In the genomic region with DNA sequence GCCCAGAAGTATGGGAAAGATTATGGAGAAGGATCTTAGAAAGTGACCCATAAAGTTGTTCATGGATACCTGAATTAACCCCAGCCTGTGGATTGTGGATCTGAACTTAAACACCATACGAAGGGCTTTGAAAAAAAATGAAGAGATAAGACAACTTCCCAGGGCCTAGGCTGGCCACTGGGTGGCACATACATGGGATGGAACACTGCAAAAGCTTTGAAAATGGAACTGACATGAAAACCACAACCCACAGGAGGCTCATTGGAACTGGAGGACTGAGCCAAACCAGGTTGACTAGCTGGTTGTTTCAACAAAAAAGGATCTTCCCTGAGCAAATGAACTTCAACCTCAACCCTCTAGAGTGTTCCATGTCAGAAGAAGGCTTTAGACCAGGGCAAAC, we compare ENCODE assay signal across 16 cellular contexts. TPM values are rescaled to one million over a fixed set of nuclear protein-coding genes. Genes with fewer than 3 reads are reported as not detected.
DNase-seq lines count a peak whose midpoint lies in the region; ATAC-seq and TF ChIP-seq lines count a peak whose summit lies in the region.
"Had no signal": no experiment of that assay in that cellular context is flagged by ENCODE, and none has a peak within 500 bp of the region (broad histone marks: within the 10 kb centered on the region; RNA-seq: fewer than 3 reads in every experiment).

No MANE protein-coding gene starts in this region.

- H4K91ac ChIP-seq in trophoblast cell (ENCODE audit: low read depth, low read length): peak overlapping the region; percentile 76

- H3K36me3 ChIP-seq in MM.1S (replicated peaks; ENCODE audit: insufficient read depth, low read length): no peaks in the 10 kb centered on the region
- no peaks in the 10 kb centered on the region for H3K36me3 ChIP-seq in ascending aorta
- no peaks in the 10 kb centered on the region for H3K36me3 ChIP-seq in trophoblast cell (ENCODE audit: control insufficient read depth in 1 of 2, insufficient read depth in 2 of 2, low read length in 2 of 2)
- H3K36me3 ChIP-seq: breast epithelium, tibial artery had no signal

- no peaks in the 10 kb centered on the region for H3K9me2 ChIP-seq in MM.1S (replicated peaks; ENCODE audit: insufficient read depth, low read length)

- no peak overlapping the region for H3K4ac ChIP-seq in trophoblast cell (ENCODE audit: low read depth, low read length)

- H3K27ac ChIP-seq in MM.1S (ENCODE audit: low read length) (no peak overlapping the region), ascending aorta (peak overlapping the region; percentile 57 to 74), trophoblast cell (ENCODE audit: low read depth, low read length) (peak overlapping the region; percentile 91)
- H3K27ac ChIP-seq: breast epithelium, tibial artery had no signal

- H3K27me3 ChIP-seq in MM.1S (replicated peaks; ENCODE audit: insufficient read depth, low read length) (no peaks in the 10 kb centered on the region), ascending aorta (no peaks in the 10 kb centered on the region), trophoblast cell (ENCODE audit: insufficient read depth, low read length) (no peaks in the 10 kb centered on the region)
- H3K27me3 ChIP-seq: breast epithelium, tibial artery had no signal

- WGBS in trophoblast cell (ENCODE audit: extremely low coverage, insufficient coverage, insufficient read length): no CpG with 5 or more reads among the region's 1 CpG

- DNase-seq in MM.1S: peak; percentile 21
- DNase-seq in ascending aorta (ENCODE audit: low spot score in 2 of 2): no peak
- no peak for DNase-seq in trophoblast cell
- DNase-seq in midbrain (lab: John Stamatoyannopoulos, UW): no peak
- DNase-seq in GM13976 (ENCODE audit: low spot score): no peak
- DNase-seq: activated CD4-positive, alpha-beta memory T cell treated with anti-CD3 and anti-CD28 coated beads for 36 hours; activated effector memory CD4-positive, alpha-beta T cell treated with Interleukin-2 at 50 U/mL for 16 hours; H7; head of caudate nucleus; left colon; NCI-H1436; NCI-H748 treated with DMSO at 0.1 percent for 48 hours; tibial artery had no signal

- intact Hi-C loops in ascending aorta (cut with DNase I): no loop called here

- H2BK120ac ChIP-seq in trophoblast cell (ENCODE audit: insufficient read depth, low read length, poor library complexity): peak overlapping the region; percentile 53

- TF ChIP-seq CTCF in GM12872 (IDR thresholded peaks at IDR 0.05; ENCODE audit: insufficient read depth, low read depth, low read length) (peak; percentile 28; the same call in 1 of the 3 replicates), MM.1S (IDR thresholded peaks at IDR 0.05; ENCODE audit: low read length) (peak; percentile 35), ascending aorta (IDR thresholded peaks at IDR 0.05) (no peak), GM13976 (IDR thresholded peaks at IDR 0.05; ENCODE audit: borderline replicate concordance, control extremely low read depth, extremely low read depth, insufficient read depth, missing control alignments) (no peak)

- in situ Hi-C loops in GM13976 (cut with MboI; ENCODE audit: low sequenced_read_pairs, unreplicated experiment): no loop called here

- no peak overlapping the region for H3K23ac ChIP-seq in trophoblast cell (ENCODE audit: low read length)

- peak overlapping the region; percentile 43 for H4K8ac ChIP-seq in trophoblast cell (ENCODE audit: low read depth, low read length)

- H3K9me3 ChIP-seq in MM.1S (replicated peaks; ENCODE audit: insufficient read depth, low read length): no peaks in the 10 kb centered on the region
- no peaks in the 10 kb centered on the region for H3K9me3 ChIP-seq in ascending aorta
- H3K9me3 ChIP-seq in trophoblast cell (ENCODE audit: insufficient read depth, low read depth, low read length): no peaks in the 10 kb centered on the region
- H3K9me3 ChIP-seq: breast epithelium, tibial artery had no signal

- no peak overlapping the region for H3K18ac ChIP-seq in trophoblast cell (ENCODE audit: low read length)

- H3K9ac ChIP-seq in MM.1S (ENCODE audit: low read length) (no peak overlapping the region), trophoblast cell (ENCODE audit: low read length) (no peak overlapping the region)

- H2BK5ac ChIP-seq in trophoblast cell (ENCODE audit: low read depth, low read length, poor library complexity): peak overlapping the region; percentile 86

- H2BK12ac ChIP-seq in trophoblast cell (ENCODE audit: low read length): peak overlapping the region; percentile 50

- no peaks in the 10 kb centered on the region for H3K79me2 ChIP-seq in MM.1S (ENCODE audit: low read length)
- no peaks in the 10 kb centered on the region for H3K79me2 ChIP-seq in trophoblast cell (ENCODE audit: control insufficient read depth, insufficient read depth, low read length, poor library complexity)

- no peak overlapping the region for H2AFZ ChIP-seq in MM.1S (ENCODE audit: low read length)
- no peak overlapping the region for H2AFZ ChIP-seq in trophoblast cell (ENCODE audit: insufficient read depth, low read length, poor library complexity)

- ATAC-seq in HG03196 (IDR thresholded peaks at IDR 0.05; ENCODE audit: unreplicated experiment): no peak
- ATAC-seq: left colon had no signal

- peaks cover 20% of the 10 kb centered on the region for H3K79me1 ChIP-seq in trophoblast cell (ENCODE audit: low read length)

- no peak overlapping the region for H3K4me2 ChIP-seq in MM.1S (ENCODE audit: low read depth, low read length)
- H3K4me2 ChIP-seq in trophoblast cell (ENCODE audit: low read length): no peak overlapping the region

- H3K14ac ChIP-seq in trophoblast cell (ENCODE audit: low read length): peak overlapping the region; percentile 29

- no peaks in the 10 kb centered on the region for H4K20me1 ChIP-seq in MM.1S (ENCODE audit: insufficient read depth, low read length)

- H3K4me3 ChIP-seq in MM.1S (ENCODE audit: low read length) (no peak overlapping the region), ascending aorta (no peak overlapping the region), trophoblast cell (ENCODE audit: low read depth, low read length) (no peak overlapping the region)
- H3K4me3 ChIP-seq: breast epithelium, tibial artery had no signal

- H3F3A ChIP-seq in MM.1S (ENCODE audit: insufficient read depth, low read length): no peaks in the 10 kb centered on the region

- H4K12ac ChIP-seq in trophoblast cell (ENCODE audit: low read depth, low read length): no peak overlapping the region

- peak overlapping the region; percentile 63 for H2AK5ac ChIP-seq in trophoblast cell (ENCODE audit: low read length)

- H3K4me1 ChIP-seq in MM.1S (ENCODE audit: low read length) (no peaks in the 10 kb centered on the region), ascending aorta (peaks cover 0 to 6% of the 10 kb centered on the region in 2 donors), trophoblast cell (ENCODE audit: control insufficient read depth in 1 of 2, insufficient read depth in 2 of 2, low read length in 2 of 2) (peaks cover 5 to 17% of the 10 kb centered on the region in 2 experiments)
- H3K4me1 ChIP-seq: breast epithelium had no signal

RNA-seq across cellular contexts. Expression of a gene that starts 34.5 kb away (rescaled TPM):
- total RNA-seq in ascending aorta: 4.3 TPM
- 0.81 and 1.0 TPM in 2 replicates for polyA plus RNA-seq in trophoblast cell (2013)

Comparison
In these comparisons a context has a peak if more than half of its experiments do, and no peak if none do; other contexts are left out.
1. CTCF ChIP-seq: peak in GM12872 (single experiment) and MM.1S (single experiment); none in ascending aorta (0 of 3) and GM13976 (single experiment).